ENCODE assay signal across 8 cellular contexts in genomic region chr2:174748948-174749347, GRCh38. TPM values are rescaled to one million over a fixed set of nuclear protein-coding genes. Genes with fewer than 3 reads are reported as not detected.
A peak's percentile ranks its signal among the peaks of the same experiment; 100 is the strongest.
DNase-seq lines count a peak whose midpoint lies in the region; ATAC-seq, FAIRE-seq and TF ChIP-seq lines count a peak whose summit lies in the region.

No MANE protein-coding gene starts in this region.

- intact Hi-C loops in breast epithelium (cut with DNase I; ENCODE audit: low total_unique reads), result no loop called here

- H3K4me2 ChIP-seq in GM23338, result peak overlapping the region; percentile 28; the same call in 1 of the 2 replicates
- peak overlapping the region; percentile 42 for H3K4me2 ChIP-seq in keratinocyte (ENCODE audit: control insufficient read depth, extremely low read depth, insufficient read depth, low read depth, low read length)

- H3K79me2 ChIP-seq in GM23338 (replicated peaks; ENCODE audit: insufficient read depth), result no peaks in the 10 kb centered on the region
- no peaks in the 10 kb centered on the region for H3K79me2 ChIP-seq in keratinocyte (ENCODE audit: control insufficient read depth, insufficient read depth, low read length)

- H3F3A ChIP-seq in GM23338 (replicated peaks; ENCODE audit: low read depth), result no peaks in the 10 kb centered on the region

- H3K4me1 ChIP-seq in GM23338 (ENCODE audit: insufficient read depth) (peaks cover 16% of the 10 kb centered on the region), breast epithelium (no peaks in the 10 kb centered on the region), keratinocyte (ENCODE audit: control insufficient read depth, extremely low read depth, insufficient read depth, low read length) (peaks cover 5% of the 10 kb centered on the region)

- no peak overlapping the region for H3K27ac ChIP-seq in C4-2B
- no peak overlapping the region for H3K27ac ChIP-seq in GM23338 (ENCODE audit: low read depth)
- H3K27ac ChIP-seq in WERI-Rb-1, result no peak overlapping the region
- no peak overlapping the region for H3K27ac ChIP-seq in breast epithelium
- H3K27ac ChIP-seq in keratinocyte (ENCODE audit: control insufficient read depth, insufficient read depth, low read length), result no peak overlapping the region

- FAIRE-seq in keratinocyte (lab: Jason Lieb, UNC), result peak; percentile 67

- TF ChIP-seq CTCF in C4-2B (conservative IDR thresholded peaks at IDR 0.05), result peak; percentile 85
- TF ChIP-seq CTCF in GM23338 (conservative IDR thresholded peaks at IDR 0.05; ENCODE audit: low read depth in 2 of 2), result peak; percentile 89 to 91
- TF ChIP-seq CTCF in WERI-Rb-1 (IDR thresholded peaks at IDR 0.05; ENCODE audit: low read depth, low read length), result peak; percentile 64
- peak; percentile 60 to 71 (median 67) for TF ChIP-seq CTCF in breast epithelium (IDR thresholded peaks at IDR 0.05)
- TF ChIP-seq CTCF in keratinocyte (optimal IDR thresholded peaks at IDR 0.05 in 1 of 3, IDR thresholded peaks at IDR 0.05 in 1 of 3, conservative IDR thresholded peaks at IDR 0.05 in 1 of 3; ENCODE audit: extremely low read depth in 1 of 3, insufficient read depth in 2 of 3, low read length in 3 of 3), result peak; percentile 72 to 83 (median 78)

- H3K9me3 ChIP-seq in WERI-Rb-1 (ENCODE audit: severe bottlenecking) (no peaks in the 10 kb centered on the region), breast epithelium (no peaks in the 10 kb centered on the region), keratinocyte (ENCODE audit: control insufficient read depth, low read depth, low read length) (no peaks in the 10 kb centered on the region)

- H3K27ac Mint-ChIP-seq in GM23338, result 0 out of 2 replicates have a peak overlapping the region, but pooled peaks have one; percentile 65

- H3K9me3 Mint-ChIP-seq in GM23338, result no peaks in the 10 kb centered on the region

- ATAC-seq in GM23338, result peak; percentile 95

- no peak for TF ChIP-seq POLR2A in breast epithelium (IDR thresholded peaks at IDR 0.05)

- H3K36me3 Mint-ChIP-seq in GM23338 (ENCODE audit: low read depth), result no peaks in the 10 kb centered on the region

- H3K27me3 Mint-ChIP-seq in GM23338 (ENCODE audit: insufficient read depth, low read depth, poor library complexity), result peaks cover 6% of the 10 kb centered on the region

- no peaks in the 10 kb centered on the region for H3K27me3 ChIP-seq in GM23338 (ENCODE audit: insufficient read depth)
- no peaks in the 10 kb centered on the region for H3K27me3 ChIP-seq in WERI-Rb-1 (ENCODE audit: insufficient read depth, low read depth, severe bottlenecking)
- H3K27me3 ChIP-seq in breast epithelium, result no peaks in the 10 kb centered on the region
- H3K27me3 ChIP-seq in keratinocyte (ENCODE audit: control insufficient read depth, extremely low read depth, insufficient read depth, low read length), result no peaks in the 10 kb centered on the region

- H3K9ac ChIP-seq in keratinocyte (ENCODE audit: control insufficient read depth, extremely low read depth, insufficient read depth, low read length), result no peak overlapping the region

- dilution Hi-C loops in keratinocyte (cut with MboI; ENCODE audit: extremely low pct_ligation_motif_present, low sequenced_read_pairs), result no loop called here

- H3K36me3 ChIP-seq in GM23338 (ENCODE audit: insufficient read depth) (no peaks in the 10 kb centered on the region), WERI-Rb-1 (peaks cover 2% of the 10 kb centered on the region), breast epithelium (no peaks in the 10 kb centered on the region), keratinocyte (ENCODE audit: control insufficient read depth in 2 of 2, extremely low read depth in 1 of 2, insufficient read depth in 2 of 2, low read length in 2 of 2) (no peaks in the 10 kb centered on the region)

- DNase-seq in GM23338 (ENCODE audit: low spot score) (peak; percentile 93), NCI-H1694 treated with DMSO at 0.1 percent for 48 hours (lab: John Stamatoyannopoulos, UW) (peak; percentile 77), WERI-Rb-1 (peak; percentile 75), breast epithelium (ENCODE audit: low spot score in 2 of 2) (peak in 1 of 2 donors; percentile 31), keratinocyte (ENCODE audit: low read depth, low spot score) (peak; percentile 75), NCI-H187 treated with DMSO at 0.1 percent for 48 hours (lab: John Stamatoyannopoulos, UW) (no peak)
- DNase-seq in stimulated activated CD4-positive, alpha-beta T cell treated with anti-CD3 and anti-CD28 coated beads, Interleukin-4, amount 100 ng/mL, for 24 hours, result peak; percentile 80

- no peaks in the 10 kb centered on the region for H4K20me1 ChIP-seq in GM23338 (replicated peaks; ENCODE audit: insufficient read depth)
- no peaks in the 10 kb centered on the region for H4K20me1 ChIP-seq in keratinocyte (ENCODE audit: control insufficient read depth, extremely low read depth, insufficient read depth, low read length)

- H3K4me1 Mint-ChIP-seq in GM23338, result peaks cover 22% of the 10 kb centered on the region

- no peaks in the 10 kb centered on the region for H3K9me1 ChIP-seq in keratinocyte (ENCODE audit: control insufficient read depth, extremely low read depth, insufficient read depth, low read length)

- H3K4me3 ChIP-seq in GM23338 (no peak overlapping the region), WERI-Rb-1 (ENCODE audit: low read depth, low read length) (no peak overlapping the region), breast epithelium (no peak overlapping the region), keratinocyte (ENCODE audit: control insufficient read depth in 2 of 3, extremely low read depth in 1 of 3, insufficient read depth in 2 of 3, low read depth in 1 of 3, low read length in 3 of 3) (no peak overlapping the region)

- H3K9me2 ChIP-seq in GM23338 (ENCODE audit: insufficient read depth), result peaks cover 14% of the 10 kb centered on the region; the same call in 1 of the 2 replicates

- 0 out of 2 replicates have a peak overlapping the region, but pooled peaks have one; percentile 1 for H2AFZ ChIP-seq in GM23338
- H2AFZ ChIP-seq in keratinocyte (ENCODE audit: control insufficient read depth, low read length), result no peak overlapping the region

- no peak overlapping the region for H3K4me3 Mint-ChIP-seq in GM23338

TF ChIP-seq in GM23338, 12 proteins besides CTCF, POLR2A, EP300 and RAD21:
- TF ChIP-seq ZNF114 (CRISPR knock-in tag; IDR thresholded peaks at IDR 0.05) (no peak), CREB1 (CRISPR knock-in tag; IDR thresholded peaks at IDR 0.05; ENCODE audit: low read depth) (peak; percentile 60; the same call in 1 of the 2 replicates), ETS1 (IDR thresholded peaks at IDR 0.05) (no peak), POLR2AphosphoS5 (IDR thresholded peaks at IDR 0.05; ENCODE audit: low read depth) (no peak), EZH2phosphoT487 (IDR thresholded peaks at IDR 0.05; ENCODE audit: unreplicated experiment) (no peak)
TF ChIP-seq in GM23338: peak in this region for 1.

RNA-seq across cellular contexts. Expression of gene CHRNA1, which starts 15.3 kb away (rescaled TPM):
- not detected in 2 replicates for total RNA-seq in GM23338 (2014; rRNA removed; shearing (Covaris generic))
- polyA plus RNA-seq in GM23338 (2016; fragmentation: Nextera tagmentation; extraction: Ambion mirVana) (not detected in 2 replicates), keratinocyte (0.05 TPM in 1 of 3 replicates, not detected in the others)
- total RNA-seq in breast epithelium, result 1 to 10 TPM in 1 of 3 donors, not detected in 2; 8.2 TPM
- not detected for polyA plus RNA-seq in keratinocyte (2011; ENCODE audit: low read depth)
- polyA plus RNA-seq in keratinocyte (2011; cell fraction: cytosol; rRNA removed), result not detected in 2 replicates
- polyA plus RNA-seq in keratinocyte (2011; cell fraction: nucleus; rRNA removed), result not detected in 2 replicates
- polyA plus RNA-seq in keratinocyte (2012; ENCODE audit: low replicate concordance), result 0.07 TPM in 1 of 2 replicates, not detected in the other
- polyA minus RNA-seq in keratinocyte, result not detected in 3 replicates
- not detected for polyA minus RNA-seq in keratinocyte (2011; cell fraction: cytosol; rRNA and poly(A)+ RNA removed)
- polyA minus RNA-seq in keratinocyte (2011; cell fraction: nucleus; rRNA and poly(A)+ RNA removed), result not detected in 2 replicates
